In the genomic region with DNA sequence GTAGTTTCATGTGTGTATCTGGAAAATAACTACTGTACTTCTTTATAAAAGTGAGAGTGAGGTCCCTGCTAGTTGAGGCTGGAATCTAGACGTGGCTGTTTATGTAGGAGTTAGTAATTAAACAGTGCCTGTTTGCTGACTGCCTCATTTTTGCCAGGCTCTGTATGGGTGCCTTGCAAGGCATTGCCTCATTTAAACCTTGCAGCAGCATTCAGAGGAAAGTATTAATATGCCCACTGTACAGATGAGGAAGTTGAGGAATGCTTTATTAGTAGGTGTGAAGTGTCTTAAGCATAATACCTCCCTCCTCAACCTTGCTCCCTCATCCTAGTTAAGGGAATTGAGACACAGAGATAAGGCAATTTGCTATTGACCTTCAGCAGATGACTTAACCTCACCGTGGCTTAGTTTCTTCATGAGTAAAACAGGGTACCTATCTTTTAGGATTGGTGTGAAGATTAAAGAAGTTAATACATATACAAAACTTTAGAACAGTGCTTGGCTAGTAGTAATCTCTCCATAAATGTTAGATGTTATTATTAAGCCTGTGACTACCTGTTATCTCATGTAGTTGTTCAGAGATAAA, we compare ENCODE assay signal across 1 cellular context.
TF ChIP-seq lines count a peak whose summit lies in the region.

No MANE protein-coding gene starts in this region.

TF ChIP-seq in GM12878, 131 proteins besides CTCF, POLR2A, EP300 and RAD21:
- TF ChIP-seq ZNF217 (IDR thresholded peaks at IDR 0.05), result no peak
- no peak for TF ChIP-seq PAX5 (IDR thresholded peaks at IDR 0.05; ENCODE audit: borderline replicate concordance, low read depth, low read length)
- TF ChIP-seq NR2C1 (IDR thresholded peaks at IDR 0.05), result no peak
- no peak for TF ChIP-seq MXI1 (IDR thresholded peaks at IDR 0.05; ENCODE audit: low read depth, low read length)
- TF ChIP-seq MYC (IDR thresholded peaks at IDR 0.05; ENCODE audit: insufficient read depth, insufficient read length, insufficient replicate concordance, low read length, severe bottlenecking), result no peak
- TF ChIP-seq TAF1 (IDR thresholded peaks at IDR 0.05; ENCODE audit: borderline replicate concordance, low read depth, low read length), result no peak
- TF ChIP-seq TCF3 (IDR thresholded peaks at IDR 0.05; ENCODE audit: borderline replicate concordance, insufficient read depth, low read depth, low read length), result no peak
- no peak for TF ChIP-seq NRF1 (conservative IDR thresholded peaks at IDR 0.05; ENCODE audit: low read depth, low read length)
